Comparison of ENCODE assay signal across 15 cellular contexts in the genomic region with DNA sequence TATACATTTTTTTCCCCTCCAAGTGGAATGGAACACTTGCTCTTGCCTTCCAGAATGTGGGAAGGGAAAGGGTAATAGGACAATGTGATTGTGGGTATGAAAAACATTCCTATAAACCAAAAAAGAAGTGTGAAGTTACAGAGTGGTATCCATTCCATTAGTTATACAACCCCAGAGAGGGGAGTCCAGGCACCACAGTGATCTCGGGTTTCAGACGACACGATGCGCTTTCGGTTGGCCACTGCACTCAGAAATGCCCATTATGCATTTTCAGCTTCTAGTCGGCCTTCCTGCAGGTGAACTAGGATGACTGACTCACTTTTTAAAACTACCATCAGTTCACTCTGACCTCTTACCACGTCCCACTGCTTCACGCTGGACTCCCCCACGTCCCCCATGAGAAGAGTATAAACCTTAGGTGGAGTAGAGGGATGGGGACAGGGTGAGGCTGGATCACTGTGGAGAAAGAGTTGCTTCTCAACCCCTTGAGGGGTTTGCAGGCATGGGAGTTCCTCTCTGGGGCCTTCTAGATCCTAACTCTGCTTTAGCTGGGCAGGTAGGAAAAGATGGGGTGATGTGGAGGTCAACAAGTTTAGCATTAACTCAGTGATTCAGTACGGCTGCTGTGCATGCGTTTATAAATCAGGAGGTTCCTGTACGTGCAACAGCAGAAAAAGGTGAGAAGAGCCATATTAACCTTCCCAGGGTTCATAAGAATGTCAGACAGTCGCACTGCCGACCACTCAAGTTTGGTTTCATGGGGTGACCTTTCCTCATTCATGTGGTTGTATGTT. TPM values are rescaled to one million over a fixed set of nuclear protein-coding genes. Genes with fewer than 3 reads are reported as not detected.
A peak's percentile ranks its signal among the peaks of the same experiment; 100 is the strongest.
DNase-seq lines count a peak whose midpoint lies in the region; ATAC-seq, FAIRE-seq and TF ChIP-seq lines count a peak whose summit lies in the region.
"Had no signal": no experiment of that assay in that cellular context is flagged by ENCODE, and none has a peak within 500 bp of the region (broad histone marks: within the 10 kb centered on the region; RNA-seq: fewer than 3 reads in every experiment).

No MANE protein-coding gene starts in this region.

- TF ChIP-seq POLR2A in tibial nerve (IDR thresholded peaks at IDR 0.05): no peak

- H3K4me1 Mint-ChIP-seq in naive B cell: peaks cover 41 to 61% (median 47%) of the 10 kb centered on the region in 3 donors

- in situ Hi-C loops in HAP-1 (cut with MboI; ENCODE audit: low sequenced_read_pairs): no loop called here

- DNase-seq in NCI-H146 (lab: John Stamatoyannopoulos, UW) (peak; percentile 56), NCI-H146 treated with DMSO at 0.1 percent for 48 hours (lab: John Stamatoyannopoulos, UW; ENCODE audit: unreplicated experiment) (no peak), bronchial epithelial cell (ENCODE audit: low read depth) (no peak), naive B cell (no peak), tibial nerve (ENCODE audit: low spot score in 2 of 2) (no peak), HAP-1 (ENCODE audit: low spot score in 2 of 2) (no peak), mesenteric fat pad (ENCODE audit: low spot score) (no peak)
- no peak for DNase-seq in effector memory CD4-positive, alpha-beta T cell
- DNase-seq: Caco-2; effector memory CD8-positive, alpha-beta T cell; mesendoderm; MV-4-11; NCI-H524 treated with DMSO at 0.1 percent for 48 hours had no signal

- H3K36me3 ChIP-seq in bronchial epithelial cell (ENCODE audit: control insufficient read depth, insufficient read depth, low read length) (peaks cover 15% of the 10 kb centered on the region), tibial nerve (peaks cover 0 to 45% (median 0%) of the 10 kb centered on the region in 3 donors), HAP-1 (replicated peaks) (no peaks in the 10 kb centered on the region)
- H3K36me3 ChIP-seq in effector memory CD4-positive, alpha-beta T cell (ENCODE audit: control insufficient read depth, insufficient read depth, low read length): no peaks in the 10 kb centered on the region

- H3K4me1 ChIP-seq in tibial nerve: peaks cover 3 to 66% (median 25%) of the 10 kb centered on the region in 4 donors
- H3K4me1 ChIP-seq in effector memory CD4-positive, alpha-beta T cell (ENCODE audit: control insufficient read depth, insufficient read depth, low read length, poor library complexity, severe bottlenecking): no peaks in the 10 kb centered on the region
- H3K4me1 ChIP-seq in HAP-1: peaks cover 9% of the 10 kb centered on the region
- H3K4me1 ChIP-seq: Caco-2 had no signal

- no peak for TF ChIP-seq EP300 in tibial nerve (IDR thresholded peaks at IDR 0.05)

- 72% methylated on average over 14 of the region's 14 CpGs for WGBS in tibial nerve, 2 donors

- no peaks in the 10 kb centered on the region for H3K9me3 ChIP-seq in tibial nerve
- no peaks in the 10 kb centered on the region for H3K9me3 ChIP-seq in effector memory CD4-positive, alpha-beta T cell (ENCODE audit: control insufficient read depth, low read length)
- no peaks in the 10 kb centered on the region for H3K9me3 ChIP-seq in HAP-1
- H3K9me3 ChIP-seq: Caco-2 had no signal

- peak; percentile 55 for FAIRE-seq in bronchial epithelial cell (lab: Jason Lieb, UNC)

- no peak overlapping the region for H3K4me3 ChIP-seq in bronchial epithelial cell (ENCODE audit: low read depth, low read length)
- no peak overlapping the region for H3K4me3 ChIP-seq in tibial nerve
- no peak overlapping the region for H3K4me3 ChIP-seq in effector memory CD4-positive, alpha-beta T cell (ENCODE audit: insufficient read depth, low read depth, low read length, poor library complexity, severe bottlenecking)
- no peak overlapping the region for H3K4me3 ChIP-seq in HAP-1

- peak overlapping the region; percentile 29 to 94 (median 82) for H3K27ac ChIP-seq in tibial nerve
- H3K27ac ChIP-seq in effector memory CD4-positive, alpha-beta T cell (ENCODE audit: insufficient read depth, low read length, poor library complexity, severe bottlenecking): no peak overlapping the region
- H3K27ac ChIP-seq: 22Rv1 had no signal

- TF ChIP-seq CTCF in bronchial epithelial cell (IDR thresholded peaks at IDR 0.05; ENCODE audit: insufficient read depth, low read length, severe bottlenecking): no peak
- no peak for TF ChIP-seq CTCF in tibial nerve (IDR thresholded peaks at IDR 0.05)

- peaks cover 20 to 32% of the 10 kb centered on the region in 2 donors for H3K36me3 Mint-ChIP-seq in naive B cell
- H3K36me3 Mint-ChIP-seq: activated naive CD4-positive, alpha-beta T cell treated with anti-CD3 and anti-CD28 coated beads, Interleukin-2, amount 50 U/mL, for 24 hours had no signal

- no peak for ATAC-seq in naive B cell (ENCODE audit: low read depth in 2 of 2)
- ATAC-seq: effector memory CD8-positive, alpha-beta T cell had no signal

- no peaks in the 10 kb centered on the region for H3K27me3 Mint-ChIP-seq in naive B cell

- H3K27ac Mint-ChIP-seq in naive B cell: peak overlapping the region; percentile 33 to 87 (median 64)
- H3K27ac Mint-ChIP-seq: activated naive CD4-positive, alpha-beta T cell treated with anti-CD3 and anti-CD28 coated beads, Interleukin-2, amount 50 U/mL, for 24 hours had no signal

- H3K27me3 ChIP-seq in bronchial epithelial cell (ENCODE audit: control insufficient read depth, insufficient read depth, low read length) (no peaks in the 10 kb centered on the region), tibial nerve (no peaks in the 10 kb centered on the region), HAP-1 (ENCODE audit: low read depth) (no peaks in the 10 kb centered on the region)
- H3K27me3 ChIP-seq in effector memory CD4-positive, alpha-beta T cell (replicated peaks; ENCODE audit: control insufficient read depth, insufficient read depth, low read length, poor library complexity, severe bottlenecking): no peaks in the 10 kb centered on the region

- peak overlapping the region in 1 of 8 donors; percentile 10 for H3K4me3 Mint-ChIP-seq in naive B cell
- H3K4me3 Mint-ChIP-seq: activated naive CD4-positive, alpha-beta T cell treated with anti-CD3 and anti-CD28 coated beads, Interleukin-2, amount 50 U/mL, for 24 hours; effector memory CD8-positive, alpha-beta T cell had no signal

- H3K9me3 Mint-ChIP-seq in naive B cell: peaks cover 0 to 3% (median 0%) of the 10 kb centered on the region in 7 donors
- H3K9me3 Mint-ChIP-seq: activated naive CD4-positive, alpha-beta T cell treated with anti-CD3 and anti-CD28 coated beads, Interleukin-2, amount 50 U/mL, for 24 hours; effector memory CD8-positive, alpha-beta T cell had no signal

RNA-seq across cellular contexts. Expression of a gene that starts 50.5 kb away (rescaled TPM):
- total RNA-seq in bronchial epithelial cell: 39.7 and 41.3 TPM in 2 replicates
- polyA plus RNA-seq in naive B cell (ENCODE audit: low read depth in 6 of 6): 10 to 100 TPM in 3 of 6 donors, 1 to 10 TPM in 3; 4.5 to 13.4 (median 8.9) TPM
- 100 to 1,000 TPM in 3 of 4 donors, 10 to 100 TPM in 1; 98.7 to 125 (median 113) TPM for total RNA-seq in tibial nerve
- total RNA-seq in mesenteric fat pad: 46.6 TPM
